In the genomic region with DNA sequence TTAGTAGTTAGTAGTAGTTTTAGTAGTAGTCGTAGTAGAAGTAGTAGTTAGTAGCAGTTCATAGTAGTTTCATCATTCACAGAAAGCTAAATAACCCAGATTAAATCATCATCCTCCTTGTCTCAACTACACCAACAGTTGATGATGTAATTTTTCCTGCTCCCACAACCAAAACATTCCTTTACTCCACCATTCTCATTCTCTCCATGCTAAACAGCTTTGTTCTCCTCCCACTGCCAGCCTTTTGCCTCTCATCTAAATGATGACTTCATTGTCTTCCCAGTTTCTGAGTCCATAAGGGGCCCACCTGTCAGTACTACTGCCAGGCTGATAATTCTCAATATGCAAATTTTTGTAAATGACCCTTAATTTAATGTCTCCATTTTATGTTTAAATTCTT, we compare ENCODE assay signal across 1 cellular context.
TF ChIP-seq lines count a peak whose summit lies in the region.

No MANE protein-coding gene starts in this region.

TF ChIP-seq in GM23338, 12 proteins besides CTCF, POLR2A, EP300 and RAD21 (continued from another document):
- TF ChIP-seq JUNB (IDR thresholded peaks at IDR 0.05; ENCODE audit: unreplicated experiment) (no peak), ZNF114 (CRISPR knock-in tag; IDR thresholded peaks at IDR 0.05) (no peak), STAT1 (IDR thresholded peaks at IDR 0.05; ENCODE audit: unreplicated experiment) (no peak), NANOG (IDR thresholded peaks at IDR 0.05; ENCODE audit: borderline replicate concordance) (no peak), CREB1 (CRISPR knock-in tag; IDR thresholded peaks at IDR 0.05; ENCODE audit: low read depth) (no peak), ZNF331 (CRISPR knock-in tag; IDR thresholded peaks at IDR 0.05; ENCODE audit: low read depth) (no peak), EZH2phosphoT487 (IDR thresholded peaks at IDR 0.05; ENCODE audit: unreplicated experiment) (no peak), POLR2AphosphoS5 (IDR thresholded peaks at IDR 0.05; ENCODE audit: low read depth) (no peak)
- TF ChIP-seq, protein P1, sequence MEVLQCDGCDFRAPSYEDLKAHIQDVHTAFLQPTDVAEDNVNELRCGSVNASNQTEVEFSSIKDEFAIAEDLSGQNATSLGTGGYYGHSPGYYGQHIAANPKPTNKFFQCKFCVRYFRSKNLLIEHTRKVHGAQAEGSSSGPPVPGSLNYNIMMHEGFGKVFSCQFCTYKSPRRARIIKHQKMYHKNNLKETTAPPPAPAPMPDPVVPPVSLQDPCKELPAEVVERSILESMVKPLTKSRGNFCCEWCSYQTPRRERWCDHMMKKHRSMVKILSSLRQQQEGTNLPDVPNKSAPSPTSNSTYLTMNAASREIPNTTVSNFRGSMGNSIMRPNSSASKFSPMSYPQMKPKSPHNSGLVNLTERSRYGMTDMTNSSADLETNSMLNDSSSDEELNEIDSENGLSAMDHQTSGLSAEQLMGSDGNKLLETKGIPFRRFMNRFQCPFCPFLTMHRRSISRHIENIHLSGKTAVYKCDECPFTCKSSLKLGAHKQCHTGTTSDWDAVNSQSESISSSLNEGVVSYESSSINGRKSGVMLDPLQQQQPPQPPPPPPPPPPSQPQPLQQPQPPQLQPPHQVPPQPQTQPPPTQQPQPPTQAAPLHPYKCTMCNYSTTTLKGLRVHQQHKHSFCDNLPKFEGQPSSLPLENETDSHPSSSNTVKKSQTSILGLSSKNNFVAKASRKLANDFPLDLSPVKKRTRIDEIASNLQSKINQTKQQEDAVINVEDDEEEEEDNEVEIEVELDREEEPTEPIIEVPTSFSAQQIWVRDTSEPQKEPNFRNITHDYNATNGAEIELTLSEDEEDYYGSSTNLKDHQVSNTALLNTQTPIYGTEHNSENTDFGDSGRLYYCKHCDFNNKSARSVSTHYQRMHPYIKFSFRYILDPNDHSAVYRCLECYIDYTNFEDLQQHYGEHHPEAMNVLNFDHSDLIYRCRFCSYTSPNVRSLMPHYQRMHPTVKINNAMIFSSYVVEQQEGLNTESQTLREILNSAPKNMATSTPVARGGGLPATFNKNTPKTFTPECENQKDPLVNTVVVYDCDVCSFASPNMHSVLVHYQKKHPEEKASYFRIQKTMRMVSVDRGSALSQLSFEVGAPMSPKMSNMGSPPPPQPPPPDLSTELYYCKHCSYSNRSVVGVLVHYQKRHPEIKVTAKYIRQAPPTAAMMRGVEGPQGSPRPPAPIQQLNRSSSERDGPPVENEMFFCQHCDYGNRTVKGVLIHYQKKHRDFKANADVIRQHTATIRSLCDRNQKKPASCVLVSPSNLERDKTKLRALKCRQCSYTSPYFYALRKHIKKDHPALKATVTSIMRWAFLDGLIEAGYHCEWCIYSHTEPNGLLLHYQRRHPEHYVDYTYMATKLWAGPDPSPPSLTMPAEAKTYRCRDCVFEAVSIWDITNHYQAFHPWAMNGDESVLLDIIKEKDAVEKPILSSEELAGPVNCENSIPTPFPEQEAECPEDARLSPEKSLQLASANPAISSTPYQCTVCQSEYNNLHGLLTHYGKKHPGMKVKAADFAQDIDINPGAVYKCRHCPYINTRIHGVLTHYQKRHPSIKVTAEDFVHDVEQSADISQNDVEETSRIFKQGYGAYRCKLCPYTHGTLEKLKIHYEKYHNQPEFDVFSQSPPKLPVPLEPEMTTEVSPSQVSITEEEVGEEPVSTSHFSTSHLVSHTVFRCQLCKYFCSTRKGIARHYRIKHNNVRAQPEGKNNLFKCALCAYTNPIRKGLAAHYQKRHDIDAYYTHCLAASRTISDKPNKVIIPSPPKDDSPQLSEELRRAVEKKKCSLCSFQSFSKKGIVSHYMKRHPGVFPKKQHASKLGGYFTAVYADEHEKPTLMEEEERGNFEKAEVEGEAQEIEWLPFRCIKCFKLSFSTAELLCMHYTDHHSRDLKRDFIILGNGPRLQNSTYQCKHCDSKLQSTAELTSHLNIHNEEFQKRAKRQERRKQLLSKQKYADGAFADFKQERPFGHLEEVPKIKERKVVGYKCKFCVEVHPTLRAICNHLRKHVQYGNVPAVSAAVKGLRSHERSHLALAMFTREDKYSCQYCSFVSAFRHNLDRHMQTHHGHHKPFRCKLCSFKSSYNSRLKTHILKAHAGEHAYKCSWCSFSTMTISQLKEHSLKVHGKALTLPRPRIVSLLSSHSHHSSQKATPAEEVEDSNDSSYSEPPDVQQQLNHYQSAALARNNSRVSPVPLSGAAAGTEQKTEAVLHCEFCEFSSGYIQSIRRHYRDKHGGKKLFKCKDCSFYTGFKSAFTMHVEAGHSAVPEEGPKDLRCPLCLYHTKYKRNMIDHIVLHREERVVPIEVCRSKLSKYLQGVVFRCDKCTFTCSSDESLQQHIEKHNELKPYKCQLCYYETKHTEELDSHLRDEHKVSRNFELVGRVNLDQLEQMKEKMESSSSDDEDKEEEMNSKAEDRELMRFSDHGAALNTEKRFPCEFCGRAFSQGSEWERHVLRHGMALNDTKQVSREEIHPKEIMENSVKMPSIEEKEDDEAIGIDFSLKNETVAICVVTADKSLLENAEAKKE (CRISPR knock-in tag; IDR thresholded peaks at IDR 0.05), result no peak
- TF ChIP-seq, protein P2, sequence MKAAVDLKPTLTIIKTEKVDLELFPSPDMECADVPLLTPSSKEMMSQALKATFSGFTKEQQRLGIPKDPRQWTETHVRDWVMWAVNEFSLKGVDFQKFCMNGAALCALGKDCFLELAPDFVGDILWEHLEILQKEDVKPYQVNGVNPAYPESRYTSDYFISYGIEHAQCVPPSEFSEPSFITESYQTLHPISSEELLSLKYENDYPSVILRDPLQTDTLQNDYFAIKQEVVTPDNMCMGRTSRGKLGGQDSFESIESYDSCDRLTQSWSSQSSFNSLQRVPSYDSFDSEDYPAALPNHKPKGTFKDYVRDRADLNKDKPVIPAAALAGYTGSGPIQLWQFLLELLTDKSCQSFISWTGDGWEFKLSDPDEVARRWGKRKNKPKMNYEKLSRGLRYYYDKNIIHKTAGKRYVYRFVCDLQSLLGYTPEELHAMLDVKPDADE (IDR thresholded peaks at IDR 0.05), result no peak
